13 cellular contexts compared by ENCODE assay signal in genomic region chr3:11556851-11557644, GRCh38.
DNase-seq lines count a peak whose midpoint lies in the region; ATAC-seq, FAIRE-seq and TF ChIP-seq lines count a peak whose summit lies in the region.
"Had no signal": no experiment of that assay in that cellular context is flagged by ENCODE, and none has a peak within 500 bp of the region (broad histone marks: within the 10 kb centered on the region; RNA-seq: fewer than 3 reads in every experiment).

No MANE protein-coding gene starts in this region.

- no peak overlapping the region for H3K4me3 Mint-ChIP-seq in memory B cell
- H3K4me3 Mint-ChIP-seq: activated CD4-positive, alpha-beta T cell treated with anti-CD3 and anti-CD28 coated beads for 36 hours had no signal

- H3K27ac ChIP-seq in temporal lobe (ENCODE audit: low read depth, low read length), result peak overlapping the region; percentile 72

- ATAC-seq in memory B cell (ENCODE audit: low read depth) (no peak), GM18519 (IDR thresholded peaks at IDR 0.05; ENCODE audit: low FRiP score, unreplicated experiment) (no peak), HG02884 (IDR thresholded peaks at IDR 0.05; ENCODE audit: unreplicated experiment) (no peak)
- ATAC-seq: left lobe of liver had no signal

- no peaks in the 10 kb centered on the region for H3K27me3 Mint-ChIP-seq in memory B cell
- H3K27me3 Mint-ChIP-seq: activated CD4-positive, alpha-beta T cell treated with anti-CD3 and anti-CD28 coated beads for 36 hours had no signal

- no peaks in the 10 kb centered on the region for H3K4me1 Mint-ChIP-seq in memory B cell

- H3K9me3 Mint-ChIP-seq in memory B cell, result no peaks in the 10 kb centered on the region

- DNase-seq in NCI-H2171 treated with DMSO at 0.1 percent for 48 hours (lab: John Stamatoyannopoulos, UW) (peak; percentile 42), dermis blood vessel endothelial cell (peak; percentile 60), memory B cell (ENCODE audit: low spot score in 2 of 2) (no peak), GM12892 (ENCODE audit: insufficient read length) (no peak), NCI-H2196 treated with DMSO at 0.1 percent for 48 hours (lab: John Stamatoyannopoulos, UW; ENCODE audit: unreplicated experiment) (no peak)
- DNase-seq: GOT3, NCI-H524 treated with DMSO at 0.1 percent for 48 hours had no signal

- no peak for FAIRE-seq in GM12892 (lab: Jason Lieb, UNC)
- FAIRE-seq: HTR-8/SVneo had no signal

- H3K36me3 Mint-ChIP-seq in memory B cell, result peaks cover 18% of the 10 kb centered on the region

- no peak for TF ChIP-seq POLR2A in GM12892 (IDR thresholded peaks at IDR 0.05; ENCODE audit: low read depth, low read length)

- H3K27ac Mint-ChIP-seq in memory B cell, result peak overlapping the region; percentile 41

Comparison
In these comparisons a context has a peak if more than half of its experiments do, and no peak if none do; other contexts are left out.
1. DNase-seq: peak in NCI-H2171 treated with DMSO at 0.1 percent for 48 hours (single experiment) and dermis blood vessel endothelial cell (single experiment); none in memory B cell (0 of 2), GM12892 (single experiment) and NCI-H2196 treated with DMSO at 0.1 percent for 48 hours (single experiment).